ENCODE assay signal across 1 cellular context in the genomic region with DNA sequence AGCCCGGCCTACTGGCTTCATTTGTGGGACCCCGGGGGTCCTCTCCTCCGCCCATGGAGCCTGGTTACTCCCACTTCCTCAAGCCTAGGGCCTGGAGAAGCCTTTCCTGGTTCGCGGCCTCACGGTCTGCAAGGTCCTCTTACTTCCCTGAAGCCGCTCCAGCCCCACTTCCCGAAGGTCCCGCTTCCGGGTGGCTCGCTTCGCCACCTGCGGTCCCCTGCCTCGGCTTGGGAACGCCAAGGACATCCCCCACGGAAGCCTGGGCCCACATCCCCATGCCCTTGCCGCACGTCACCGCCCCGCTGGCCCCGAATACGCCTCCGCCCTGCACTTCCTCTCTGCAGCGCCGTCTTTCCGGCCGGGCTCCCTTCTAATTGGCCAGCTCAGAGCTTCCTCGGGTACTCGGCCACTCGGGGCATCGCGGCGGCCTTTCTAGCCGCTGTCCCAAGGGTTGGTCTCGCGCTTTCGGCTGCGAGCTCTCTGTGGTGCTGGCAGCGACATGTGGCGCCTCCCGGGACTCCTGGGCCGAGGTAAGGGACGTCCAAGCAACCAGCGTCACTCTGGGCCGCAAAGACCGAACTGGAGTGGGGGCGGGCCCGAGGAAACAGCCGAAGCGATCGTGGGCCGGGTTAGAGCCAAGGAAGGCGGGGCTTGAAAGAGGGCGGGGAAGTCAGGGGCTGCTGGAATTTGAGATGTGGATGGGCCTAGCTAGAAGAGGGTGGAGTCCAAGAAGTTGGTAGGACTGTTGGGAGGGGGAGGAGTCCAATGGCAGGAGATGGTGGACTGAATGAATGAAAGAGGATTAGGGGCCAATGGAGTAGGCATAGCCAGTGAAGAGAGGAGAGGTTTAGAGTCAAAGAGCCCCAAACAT.
TF ChIP-seq lines count a peak whose summit lies in the region.

A gene with protein sequence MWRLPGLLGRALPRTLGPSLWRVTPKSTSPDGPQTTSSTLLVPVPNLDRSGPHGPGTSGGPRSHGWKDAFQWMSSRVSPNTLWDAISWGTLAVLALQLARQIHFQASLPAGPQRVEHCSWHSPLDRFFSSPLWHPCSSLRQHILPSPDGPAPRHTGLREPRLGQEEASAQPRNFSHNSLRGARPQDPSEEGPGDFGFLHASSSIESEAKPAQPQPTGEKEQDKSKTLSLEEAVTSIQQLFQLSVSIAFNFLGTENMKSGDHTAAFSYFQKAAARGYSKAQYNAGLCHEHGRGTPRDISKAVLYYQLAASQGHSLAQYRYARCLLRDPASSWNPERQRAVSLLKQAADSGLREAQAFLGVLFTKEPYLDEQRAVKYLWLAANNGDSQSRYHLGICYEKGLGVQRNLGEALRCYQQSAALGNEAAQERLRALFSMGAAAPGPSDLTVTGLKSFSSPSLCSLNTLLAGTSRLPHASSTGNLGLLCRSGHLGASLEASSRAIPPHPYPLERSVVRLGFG (plus strand): TSS at position 429 of the 871 bp plus-strand sequence. CDS start 71 bp downstream, at position 500.

TF ChIP-seq in HEK293, 187 proteins besides CTCF, POLR2A, EP300 and RAD21 (continued from another document):
- TF ChIP-seq, protein P1, sequence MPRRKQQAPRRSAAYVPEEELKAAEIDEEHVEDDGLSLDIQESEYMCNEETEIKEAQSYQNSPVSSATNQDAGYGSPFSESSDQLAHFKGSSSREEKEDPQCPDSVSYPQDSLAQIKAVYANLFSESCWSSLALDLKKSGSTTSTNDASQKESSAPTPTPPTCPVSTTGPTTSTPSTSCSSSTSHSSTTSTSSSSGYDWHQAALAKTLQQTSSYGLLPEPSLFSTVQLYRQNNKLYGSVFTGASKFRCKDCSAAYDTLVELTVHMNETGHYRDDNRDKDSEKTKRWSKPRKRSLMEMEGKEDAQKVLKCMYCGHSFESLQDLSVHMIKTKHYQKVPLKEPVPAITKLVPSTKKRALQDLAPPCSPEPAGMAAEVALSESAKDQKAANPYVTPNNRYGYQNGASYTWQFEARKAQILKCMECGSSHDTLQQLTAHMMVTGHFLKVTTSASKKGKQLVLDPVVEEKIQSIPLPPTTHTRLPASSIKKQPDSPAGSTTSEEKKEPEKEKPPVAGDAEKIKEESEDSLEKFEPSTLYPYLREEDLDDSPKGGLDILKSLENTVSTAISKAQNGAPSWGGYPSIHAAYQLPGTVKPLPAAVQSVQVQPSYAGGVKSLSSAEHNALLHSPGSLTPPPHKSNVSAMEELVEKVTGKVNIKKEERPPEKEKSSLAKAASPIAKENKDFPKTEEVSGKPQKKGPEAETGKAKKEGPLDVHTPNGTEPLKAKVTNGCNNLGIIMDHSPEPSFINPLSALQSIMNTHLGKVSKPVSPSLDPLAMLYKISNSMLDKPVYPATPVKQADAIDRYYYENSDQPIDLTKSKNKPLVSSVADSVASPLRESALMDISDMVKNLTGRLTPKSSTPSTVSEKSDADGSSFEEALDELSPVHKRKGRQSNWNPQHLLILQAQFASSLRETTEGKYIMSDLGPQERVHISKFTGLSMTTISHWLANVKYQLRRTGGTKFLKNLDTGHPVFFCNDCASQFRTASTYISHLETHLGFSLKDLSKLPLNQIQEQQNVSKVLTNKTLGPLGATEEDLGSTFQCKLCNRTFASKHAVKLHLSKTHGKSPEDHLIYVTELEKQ (tag by site-specific recombination; IDR thresholded peaks at IDR 0.05; ENCODE audit: borderline replicate concordance): no peak
- no peak for TF ChIP-seq ZNF391 (tag by site-specific recombination; IDR thresholded peaks at IDR 0.05; ENCODE audit: borderline replicate concordance, low read depth)
